Comparison of ENCODE assay signal across 1 cellular context in the genomic region with DNA sequence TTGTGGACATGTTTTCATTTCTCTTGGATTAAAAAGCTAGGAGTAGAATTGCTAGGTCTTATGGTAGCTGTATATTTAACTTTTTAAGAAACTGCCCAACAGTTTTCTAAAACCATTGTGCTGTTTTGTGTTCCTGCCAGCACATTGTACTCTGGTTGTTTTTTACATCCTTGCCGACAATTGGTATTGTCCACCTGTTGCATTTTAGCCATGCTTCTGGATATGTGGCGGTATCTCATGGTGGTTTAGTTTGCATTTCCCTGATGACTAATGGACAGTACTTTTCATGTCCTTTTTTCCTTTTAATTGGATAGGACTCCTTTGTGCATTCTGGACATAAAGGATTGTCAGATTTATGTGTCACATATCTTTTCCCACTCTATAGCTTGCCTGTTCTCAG.
TF ChIP-seq lines count a peak whose summit lies in the region.

No MANE protein-coding gene starts in this region.

TF ChIP-seq in HEK293, 187 proteins besides CTCF, POLR2A, EP300 and RAD21:
- peak; percentile 76; the same call in 1 of the 2 replicates for TF ChIP-seq SCRT1 (tag by site-specific recombination; IDR thresholded peaks at IDR 0.05; ENCODE audit: borderline replicate concordance)
- no peak for TF ChIP-seq HOXC10 (CRISPR knock-in tag; IDR thresholded peaks at IDR 0.05)
- peak; percentile 92 for TF ChIP-seq SCRT2 (tag by site-specific recombination; IDR thresholded peaks at IDR 0.05)
- TF ChIP-seq ZFP3 (tag by site-specific recombination; IDR thresholded peaks at IDR 0.05; ENCODE audit: low read depth) = no peak
